19 cellular contexts compared by ENCODE assay signal in genomic region chr2:122815120-122815519, GRCh38.
DNase-seq lines count a peak whose midpoint lies in the region; TF ChIP-seq lines count a peak whose summit lies in the region.
"Had no signal": no experiment of that assay in that cellular context is flagged by ENCODE, and none has a peak within 500 bp of the region (broad histone marks: within the 10 kb centered on the region; RNA-seq: fewer than 3 reads in every experiment).

No MANE protein-coding gene starts in this region.

- no peak overlapping the region for H3K27ac ChIP-seq in breast epithelium
- no peak overlapping the region for H3K27ac ChIP-seq in osteoblast (ENCODE audit: low read depth, low read length)
- no peak overlapping the region for H3K27ac ChIP-seq in MM.1S (ENCODE audit: low read length)
- H3K27ac ChIP-seq: A549 had no signal

- H3K36me3 ChIP-seq in breast epithelium (no peaks in the 10 kb centered on the region), osteoblast (ENCODE audit: insufficient read depth, low read length) (no peaks in the 10 kb centered on the region), MM.1S (replicated peaks; ENCODE audit: insufficient read depth, low read length) (no peaks in the 10 kb centered on the region)
- H3K36me3 ChIP-seq: HAP-1 had no signal

- POLR2A ChIA-PET in MCF 10A (lab: Yijun Ruan, JAX), result no interaction called here

- H3K4me1 ChIP-seq in breast epithelium, result no peaks in the 10 kb centered on the region
- H3K4me1 ChIP-seq in osteoblast (ENCODE audit: insufficient read depth, low read length), result no peaks in the 10 kb centered on the region
- no peaks in the 10 kb centered on the region for H3K4me1 ChIP-seq in MM.1S (ENCODE audit: low read length)
- H3K4me1 ChIP-seq: A549, HAP-1 had no signal

- no peaks in the 10 kb centered on the region for H3K27me3 ChIP-seq in breast epithelium
- no peaks in the 10 kb centered on the region for H3K27me3 ChIP-seq in osteoblast (ENCODE audit: insufficient read depth, low read length)
- no peaks in the 10 kb centered on the region for H3K27me3 ChIP-seq in MM.1S (replicated peaks; ENCODE audit: insufficient read depth, low read length)

- no peak overlapping the region for H3K9ac ChIP-seq in MM.1S (ENCODE audit: low read length)

- no peaks in the 10 kb centered on the region for H4K20me1 ChIP-seq in osteoblast (ENCODE audit: insufficient read depth, low read length)
- no peaks in the 10 kb centered on the region for H4K20me1 ChIP-seq in MM.1S (ENCODE audit: insufficient read depth, low read length)

- CTCF ChIA-PET in MCF 10A (lab: Yijun Ruan, JAX), result interaction anchor here (0.6 kb wide), 1 partner anchor 79 kb away, joined by 3 read pairs; no protein-coding TSS in a partner anchor

- no peak overlapping the region for H3K4me3 Mint-ChIP-seq in MCF 10A (ENCODE audit: unreplicated experiment)
- H3K4me3 Mint-ChIP-seq: CD4-positive, alpha-beta memory T cell; HFFc6 had no signal

- H3K4me3 ChIP-seq in breast epithelium (no peak overlapping the region), epithelial cell of esophagus (ENCODE audit: low read length) (no peak overlapping the region), osteoblast (ENCODE audit: insufficient read depth, low read length) (no peak overlapping the region), MM.1S (ENCODE audit: low read length) (no peak overlapping the region)
- H3K4me3 ChIP-seq: A549, HAP-1 had no signal

- no TSS peak for BruUV-seq in MCF 10A (replicated peaks; lab: Mats Ljungman, UMichigan)

- H3K36me3 Mint-ChIP-seq in MCF 10A (ENCODE audit: insufficient read depth, unreplicated experiment), result no peaks in the 10 kb centered on the region
- H3K36me3 Mint-ChIP-seq: CD4-positive, alpha-beta memory T cell had no signal

- no peaks in the 10 kb centered on the region for H3K9me3 Mint-ChIP-seq in MCF 10A (ENCODE audit: unreplicated experiment)

- H3K79me2 ChIP-seq in osteoblast (ENCODE audit: insufficient read depth, low read length), result no peaks in the 10 kb centered on the region
- no peaks in the 10 kb centered on the region for H3K79me2 ChIP-seq in MM.1S (ENCODE audit: low read length)

- peaks cover 12% of the 10 kb centered on the region for H3K4me1 Mint-ChIP-seq in MCF 10A (ENCODE audit: insufficient read depth, unreplicated experiment)
- H3K4me1 Mint-ChIP-seq: CD4-positive, alpha-beta memory T cell had no signal

- no peaks in the 10 kb centered on the region for H3K27me3 Mint-ChIP-seq in MCF 10A (ENCODE audit: insufficient read depth, unreplicated experiment)
- H3K27me3 Mint-ChIP-seq: CD4-positive, alpha-beta memory T cell had no signal

- no peak for TF ChIP-seq POLR2A in breast epithelium (IDR thresholded peaks at IDR 0.05)

- H2AFZ ChIP-seq in osteoblast (ENCODE audit: low read length) (no peak overlapping the region), MM.1S (ENCODE audit: low read length) (no peak overlapping the region)

- H3F3A ChIP-seq in MM.1S (ENCODE audit: insufficient read depth, low read length), result no peaks in the 10 kb centered on the region

- peak; percentile 18 for DNase-seq in MCF 10A (ENCODE audit: unreplicated experiment)
- DNase-seq in breast epithelium (ENCODE audit: low spot score in 2 of 2), result no peak
- DNase-seq in epithelial cell of esophagus (ENCODE audit: low read depth), result peak; percentile 1
- peak; percentile 52 for DNase-seq in osteoblast (ENCODE audit: insufficient read length, low spot score, missing footprints)
- no peak for DNase-seq in MM.1S
- DNase-seq in NCI-H2171 treated with DMSO at 0.1 percent for 48 hours (lab: John Stamatoyannopoulos, UW), result no peak
- DNase-seq: 8988T; ACHN; C1 segment of cervical spinal cord; Calu3; CD4-positive, alpha-beta memory T cell; COR-L47; DMS53; DMS79 treated with DMSO at 0.1 percent for 48 hours; GF-D8; GOT3; HFFc6 had no signal

- H3K4me2 ChIP-seq in osteoblast (ENCODE audit: insufficient read depth, low read length) (no peak overlapping the region), MM.1S (ENCODE audit: low read depth, low read length) (no peak overlapping the region)
- H3K4me2 ChIP-seq: A549 had no signal

- no peaks in the 10 kb centered on the region for H3K9me2 ChIP-seq in MM.1S (replicated peaks; ENCODE audit: insufficient read depth, low read length)

- no peak overlapping the region for H3K27ac Mint-ChIP-seq in MCF 10A (ENCODE audit: low read depth, unreplicated experiment)
- H3K27ac Mint-ChIP-seq: CD4-positive, alpha-beta memory T cell; HFFc6 had no signal

- TF ChIP-seq CTCF in MCF 10A (IDR thresholded peaks at IDR 0.05; ENCODE audit: unreplicated experiment) (no peak), breast epithelium (IDR thresholded peaks at IDR 0.05) (no peak), epithelial cell of esophagus (IDR thresholded peaks at IDR 0.05; ENCODE audit: insufficient read depth, low read depth, low read length, missing control alignments) (no peak), osteoblast (IDR thresholded peaks at IDR 0.05; ENCODE audit: extremely low read depth, low read depth, low read length) (no peak), MM.1S (IDR thresholded peaks at IDR 0.05; ENCODE audit: low read length) (no peak)

- intact Hi-C loops in MCF 10A (cut with micrococcal nuclease) (no loop called here), breast epithelium (cut with DNase I; ENCODE audit: low total_unique reads) (loop anchor here (5.0 kb wide), 1 partner anchor 533 kb away; no protein-coding TSS in a partner anchor)

- H3K9me3 ChIP-seq in breast epithelium (no peaks in the 10 kb centered on the region), osteoblast (ENCODE audit: low read depth, low read length) (no peaks in the 10 kb centered on the region), MM.1S (replicated peaks; ENCODE audit: insufficient read depth, low read length) (no peaks in the 10 kb centered on the region)
- H3K9me3 ChIP-seq: A549, HAP-1 had no signal

Comparison
In these comparisons a context has a peak if more than half of its experiments do, and no peak if none do; other contexts are left out.
1. DNase-seq: peak in MCF 10A (single experiment), epithelial cell of esophagus (single experiment) and osteoblast (single experiment); none in breast epithelium (0 of 2), MM.1S (single experiment) and NCI-H2171 treated with DMSO at 0.1 percent for 48 hours (single experiment).